ENCODE assay signal across 13 cellular contexts in the genomic region with DNA sequence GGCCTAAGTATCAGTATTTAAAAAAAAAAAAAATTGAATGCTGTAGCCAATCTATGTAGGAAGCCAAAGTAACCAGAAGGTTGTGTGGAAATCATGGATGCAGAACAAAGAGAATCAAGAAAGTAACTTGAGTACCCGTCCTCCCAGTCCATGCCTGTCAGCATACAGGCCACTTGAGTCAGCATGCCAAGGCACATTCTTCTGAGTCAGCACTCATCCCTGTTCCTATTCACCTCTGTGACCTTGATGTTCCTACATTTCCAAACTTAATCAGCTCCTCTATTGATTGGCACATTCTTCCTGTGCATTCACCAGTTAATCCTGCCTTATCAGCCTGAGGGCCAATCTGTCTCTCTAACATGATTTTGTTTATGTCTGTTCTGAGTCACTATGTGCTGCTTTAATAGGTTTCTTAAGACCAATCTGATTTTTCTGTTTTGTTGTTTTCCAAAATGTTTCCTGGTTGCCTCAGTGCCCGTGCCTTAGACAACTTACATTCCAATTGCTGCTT.
A peak's percentile ranks its signal among the peaks of the same experiment; 100 is the strongest.
DNase-seq lines count a peak whose midpoint lies in the region; ATAC-seq and TF ChIP-seq lines count a peak whose summit lies in the region.
"Had no signal": no experiment of that assay in that cellular context is flagged by ENCODE, and none has a peak within 500 bp of the region (broad histone marks: within the 10 kb centered on the region; RNA-seq: fewer than 3 reads in every experiment).

No MANE protein-coding gene starts in this region.

- no peak overlapping the region for H3K4me3 Mint-ChIP-seq in WTC11
- H3K4me3 Mint-ChIP-seq in activated CD8-positive, alpha-beta T cell treated with anti-CD3 and anti-CD28 coated beads for 36 hours: no peak overlapping the region
- H3K4me3 Mint-ChIP-seq: CD8-positive, alpha-beta memory T cell; stimulated activated naive B cell treated with anti-CD40 and anti-IgM and Interleukin-4, amounts not matched to agents 10 μg/mL and 1 μg/mL and 100 μg/mL, for 72 hours had no signal

- no peak for TF ChIP-seq CTCF in WTC11 (IDR thresholded peaks at IDR 0.05)
- TF ChIP-seq CTCF in activated CD8-positive, alpha-beta T cell treated with anti-CD3 and anti-CD28 coated beads for 36 hours (IDR thresholded peaks at IDR 0.05): no peak

- H3K4me1 Mint-ChIP-seq in WTC11: peaks cover 10% of the 10 kb centered on the region
- H3K4me1 Mint-ChIP-seq in activated CD8-positive, alpha-beta T cell treated with anti-CD3 and anti-CD28 coated beads for 36 hours (ENCODE audit: low read depth): peaks cover 5% of the 10 kb centered on the region
- H3K4me1 Mint-ChIP-seq: CD8-positive, alpha-beta memory T cell had no signal

- DNase-seq in ACHN (peak; percentile 57), HPDE6-E6E7 (ENCODE audit: extremely low spot score) (peak; percentile 84), WTC11 (ENCODE audit: low spot score) (no peak), islet precursor cell (peak; percentile 91), GOT3 (lab: John Stamatoyannopoulos, UW) (no peak)
- DNase-seq in activated T-cell treated with anti-CD3 and anti-CD28 coated beads, Interleukin-2, amount 50 U/mL, for 48 hours: no peak
- DNase-seq in activated CD8-positive, alpha-beta T cell treated with anti-CD3 and anti-CD28 coated beads for 36 hours: no peak
- DNase-seq: activated T-cell treated with anti-CD3 and anti-CD28 coated beads for 4 hours; CD8-positive, alpha-beta memory T cell; RPMI8226; stimulated activated naive B cell treated with anti-CD40 and anti-IgM and Interleukin-4, amounts not matched to agents 10 μg/mL and 1 μg/mL and 100 μg/mL, for 72 hours had no signal

- peak; percentile 87 for ATAC-seq in WTC11
- no peak for ATAC-seq in activated CD8-positive, alpha-beta T cell treated with anti-CD3 and anti-CD28 coated beads for 36 hours
- no peak for ATAC-seq in GM21381 (IDR thresholded peaks at IDR 0.05; ENCODE audit: unreplicated experiment)
- ATAC-seq: stimulated activated naive B cell treated with anti-CD40 and anti-IgM and Interleukin-4, amounts not matched to agents 10 μg/mL and 1 μg/mL and 100 μg/mL, for 72 hours had no signal

- no peaks in the 10 kb centered on the region for H3K27me3 Mint-ChIP-seq in WTC11 (ENCODE audit: low read depth)
- no peaks in the 10 kb centered on the region for H3K27me3 Mint-ChIP-seq in activated CD8-positive, alpha-beta T cell treated with anti-CD3 and anti-CD28 coated beads for 36 hours
- H3K27me3 Mint-ChIP-seq: CD8-positive, alpha-beta memory T cell; progenitor cell of endocrine pancreas; stimulated activated naive B cell treated with anti-CD40 and anti-IgM and Interleukin-4, amounts not matched to agents 10 μg/mL and 1 μg/mL and 100 μg/mL, for 72 hours had no signal

- in situ Hi-C loops in ACHN (cut with HindIII; ENCODE audit: low pct_ligation_motif_present, low pct_unique_long_range_greater_than_20kb, low sequenced_read_pairs): no loop called here

- H3K36me3 Mint-ChIP-seq in WTC11: no peaks in the 10 kb centered on the region
- H3K36me3 Mint-ChIP-seq in activated CD8-positive, alpha-beta T cell treated with anti-CD3 and anti-CD28 coated beads for 36 hours (ENCODE audit: low read depth): peaks cover 5% of the 10 kb centered on the region
- H3K36me3 Mint-ChIP-seq: CD8-positive, alpha-beta memory T cell had no signal

- no peaks in the 10 kb centered on the region for H3K9me3 Mint-ChIP-seq in WTC11
- no peaks in the 10 kb centered on the region for H3K9me3 Mint-ChIP-seq in activated CD8-positive, alpha-beta T cell treated with anti-CD3 and anti-CD28 coated beads for 36 hours
- H3K9me3 Mint-ChIP-seq: CD8-positive, alpha-beta memory T cell; stimulated activated naive B cell treated with anti-CD40 and anti-IgM and Interleukin-4, amounts not matched to agents 10 μg/mL and 1 μg/mL and 100 μg/mL, for 72 hours had no signal

- intact Hi-C loops in activated CD8-positive, alpha-beta T cell treated with anti-CD3 and anti-CD28 coated beads for 36 hours (cut with micrococcal nuclease): no loop called here

- POLR2A ChIA-PET in WTC11 (lab: Charles Lee): no interaction called here
- POLR2A ChIA-PET in activated CD8-positive, alpha-beta T cell treated with anti-CD3 and anti-CD28 coated beads for 36 hours (lab: Charles Lee): no interaction called here

- CTCF ChIA-PET in WTC11 (lab: Charles Lee): no interaction called here
- CTCF ChIA-PET in activated CD8-positive, alpha-beta T cell treated with anti-CD3 and anti-CD28 coated beads for 36 hours (lab: Charles Lee): no interaction called here

- H3K27ac Mint-ChIP-seq in WTC11: peak overlapping the region; percentile 11; the same call in 1 of the 2 replicates
- no peak overlapping the region for H3K27ac Mint-ChIP-seq in activated CD8-positive, alpha-beta T cell treated with anti-CD3 and anti-CD28 coated beads for 36 hours
- H3K27ac Mint-ChIP-seq: progenitor cell of endocrine pancreas; stimulated activated naive B cell treated with anti-CD40 and anti-IgM and Interleukin-4, amounts not matched to agents 10 μg/mL and 1 μg/mL and 100 μg/mL, for 72 hours had no signal

TF ChIP-seq in WTC11, 78 proteins besides CTCF, POLR2A, EP300 and RAD21:
- no peak for TF ChIP-seq OVOL2 (CRISPR knock-in tag; IDR thresholded peaks at IDR 0.05; ENCODE audit: borderline replicate concordance)
- TF ChIP-seq, protein P1, sequence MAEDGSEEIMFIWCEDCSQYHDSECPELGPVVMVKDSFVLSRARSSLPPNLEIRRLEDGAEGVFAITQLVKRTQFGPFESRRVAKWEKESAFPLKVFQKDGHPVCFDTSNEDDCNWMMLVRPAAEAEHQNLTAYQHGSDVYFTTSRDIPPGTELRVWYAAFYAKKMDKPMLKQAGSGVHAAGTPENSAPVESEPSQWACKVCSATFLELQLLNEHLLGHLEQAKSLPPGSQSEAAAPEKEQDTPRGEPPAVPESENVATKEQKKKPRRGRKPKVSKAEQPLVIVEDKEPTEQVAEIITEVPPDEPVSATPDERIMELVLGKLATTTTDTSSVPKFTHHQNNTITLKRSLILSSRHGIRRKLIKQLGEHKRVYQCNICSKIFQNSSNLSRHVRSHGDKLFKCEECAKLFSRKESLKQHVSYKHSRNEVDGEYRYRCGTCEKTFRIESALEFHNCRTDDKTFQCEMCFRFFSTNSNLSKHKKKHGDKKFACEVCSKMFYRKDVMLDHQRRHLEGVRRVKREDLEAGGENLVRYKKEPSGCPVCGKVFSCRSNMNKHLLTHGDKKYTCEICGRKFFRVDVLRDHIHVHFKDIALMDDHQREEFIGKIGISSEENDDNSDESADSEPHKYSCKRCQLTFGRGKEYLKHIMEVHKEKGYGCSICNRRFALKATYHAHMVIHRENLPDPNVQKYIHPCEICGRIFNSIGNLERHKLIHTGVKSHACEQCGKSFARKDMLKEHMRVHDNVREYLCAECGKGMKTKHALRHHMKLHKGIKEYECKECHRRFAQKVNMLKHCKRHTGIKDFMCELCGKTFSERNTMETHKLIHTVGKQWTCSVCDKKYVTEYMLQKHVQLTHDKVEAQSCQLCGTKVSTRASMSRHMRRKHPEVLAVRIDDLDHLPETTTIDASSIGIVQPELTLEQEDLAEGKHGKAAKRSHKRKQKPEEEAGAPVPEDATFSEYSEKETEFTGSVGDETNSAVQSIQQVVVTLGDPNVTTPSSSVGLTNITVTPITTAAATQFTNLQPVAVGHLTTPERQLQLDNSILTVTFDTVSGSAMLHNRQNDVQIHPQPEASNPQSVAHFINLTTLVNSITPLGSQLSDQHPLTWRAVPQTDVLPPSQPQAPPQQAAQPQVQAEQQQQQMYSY (CRISPR knock-in tag; IDR thresholded peaks at IDR 0.05): peak; percentile 40; the same call in 1 of the 2 replicates
- TF ChIP-seq, protein P2, sequence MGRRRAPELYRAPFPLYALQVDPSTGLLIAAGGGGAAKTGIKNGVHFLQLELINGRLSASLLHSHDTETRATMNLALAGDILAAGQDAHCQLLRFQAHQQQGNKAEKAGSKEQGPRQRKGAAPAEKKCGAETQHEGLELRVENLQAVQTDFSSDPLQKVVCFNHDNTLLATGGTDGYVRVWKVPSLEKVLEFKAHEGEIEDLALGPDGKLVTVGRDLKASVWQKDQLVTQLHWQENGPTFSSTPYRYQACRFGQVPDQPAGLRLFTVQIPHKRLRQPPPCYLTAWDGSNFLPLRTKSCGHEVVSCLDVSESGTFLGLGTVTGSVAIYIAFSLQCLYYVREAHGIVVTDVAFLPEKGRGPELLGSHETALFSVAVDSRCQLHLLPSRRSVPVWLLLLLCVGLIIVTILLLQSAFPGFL (CRISPR knock-in tag; IDR thresholded peaks at IDR 0.05; ENCODE audit: borderline replicate concordance): no peak
- TF ChIP-seq, protein P3, sequence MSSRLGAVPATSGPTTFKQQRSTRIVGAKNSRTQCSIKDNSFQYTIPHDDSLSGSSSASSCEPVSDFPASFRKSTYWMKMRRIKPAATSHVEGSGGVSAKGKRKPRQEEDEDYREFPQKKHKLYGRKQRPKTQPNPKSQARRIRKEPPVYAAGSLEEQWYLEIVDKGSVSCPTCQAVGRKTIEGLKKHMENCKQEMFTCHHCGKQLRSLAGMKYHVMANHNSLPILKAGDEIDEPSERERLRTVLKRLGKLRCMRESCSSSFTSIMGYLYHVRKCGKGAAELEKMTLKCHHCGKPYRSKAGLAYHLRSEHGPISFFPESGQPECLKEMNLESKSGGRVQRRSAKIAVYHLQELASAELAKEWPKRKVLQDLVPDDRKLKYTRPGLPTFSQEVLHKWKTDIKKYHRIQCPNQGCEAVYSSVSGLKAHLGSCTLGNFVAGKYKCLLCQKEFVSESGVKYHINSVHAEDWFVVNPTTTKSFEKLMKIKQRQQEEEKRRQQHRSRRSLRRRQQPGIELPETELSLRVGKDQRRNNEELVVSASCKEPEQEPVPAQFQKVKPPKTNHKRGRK (CRISPR knock-in tag; IDR thresholded peaks at IDR 0.05; ENCODE audit: borderline replicate concordance): no peak
- no peak for TF ChIP-seq NFE2L1 (CRISPR knock-in tag; IDR thresholded peaks at IDR 0.05)
- TF ChIP-seq TCF7 (CRISPR knock-in tag; IDR thresholded peaks at IDR 0.05; ENCODE audit: low read depth): no peak
TF ChIP-seq in WTC11: peak in this region for 1.

Comparison
In these comparisons a context has a peak if more than half of its experiments do, and no peak if none do; other contexts are left out.
1. DNase-seq: peak in ACHN (single experiment), HPDE6-E6E7 (single experiment) and islet precursor cell (single experiment); none in WTC11 (single experiment), activated T-cell treated with anti-CD3 and anti-CD28 coated beads, Interleukin-2, amount 50 U/mL, for 48 hours (0 of 2), activated CD8-positive, alpha-beta T cell treated with anti-CD3 and anti-CD28 coated beads for 36 hours (single experiment) and GOT3 (single experiment).